In genomic region chr13:43785166-43785680, GRCh38 we compare ENCODE assay signal across 8 cellular contexts. TPM values are rescaled to one million over a fixed set of nuclear protein-coding genes. Genes with fewer than 3 reads are reported as not detected.
A peak's percentile ranks its signal among the peaks of the same experiment; 100 is the strongest.
DNase-seq lines count a peak whose midpoint lies in the region; ATAC-seq and TF ChIP-seq lines count a peak whose summit lies in the region.

No MANE protein-coding gene starts in this region.

- H3K79me2 ChIP-seq in HCT116 (ENCODE audit: insufficient read depth, low read length) = no peaks in the 10 kb centered on the region

- H3K4me2 ChIP-seq in HCT116 (ENCODE audit: low read length) = no peak overlapping the region

- H4K20me1 ChIP-seq in HCT116 (ENCODE audit: insufficient read depth) = no peaks in the 10 kb centered on the region

- TF ChIP-seq RAD21 in HCT116 (IDR thresholded peaks at IDR 0.05; ENCODE audit: low read depth) = no peak

- DNase-seq in HCT116 (ENCODE audit: low read depth, low spot score) = no peak
- DNase-seq in caudate nucleus (lab: John Stamatoyannopoulos, UW) = peak in 15 of 61 donors; percentile 3 to 63 (median 40)
- DNase-seq in KG1 (lab: John Stamatoyannopoulos, UW) = no peak
- DNase-seq in effector CD4-positive, alpha-beta T cell = no peak
- no peak for DNase-seq in GM19238 (ENCODE audit: insufficient read length, low spot score)

- H3K9ac ChIP-seq in HCT116 (ENCODE audit: low read length) (no peak overlapping the region), muscle layer of colon (ENCODE audit: low read length) (no peak overlapping the region)

- H2AFZ ChIP-seq in HCT116 (ENCODE audit: low read depth, low read length, poor library complexity, severe bottlenecking) = no peak overlapping the region

- no peaks in the 10 kb centered on the region for H3K9me2 ChIP-seq in HCT116 (ENCODE audit: insufficient read depth)

- H3K27me3 ChIP-seq in HCT116 (ENCODE audit: insufficient read depth, low read length) (peaks cover 9% of the 10 kb centered on the region; the same call in 1 of the 2 replicates), muscle layer of colon (ENCODE audit: control insufficient read depth in 1 of 2, insufficient read depth in 2 of 2, low read length in 2 of 2) (no peaks in the 10 kb centered on the region)

- TF ChIP-seq CTCF in 22Rv1 (IDR thresholded peaks at IDR 0.05) (no peak), HCT116 (IDR thresholded peaks at IDR 0.05 in 2 of 3, conservative IDR thresholded peaks at IDR 0.05 in 1 of 3; ENCODE audit: borderline replicate concordance in 1 of 3, insufficient read depth in 1 of 3, low read depth in 2 of 3, low read length in 2 of 3) (no peak)

- BruUV-seq in HCT116 (replicated peaks; lab: Mats Ljungman, UMichigan) = TSS peak; percentile 44

- POLR2A ChIA-PET in HCT116 (lab: Charles Lee) = no interaction called here

- TF ChIP-seq POLR2A in HCT116 (IDR thresholded peaks at IDR 0.05; ENCODE audit: borderline replicate concordance, extremely low read depth, insufficient read depth, insufficient read length) = no peak

- H3K36me3 ChIP-seq in HCT116 (ENCODE audit: control insufficient read depth in 1 of 2, insufficient read depth in 2 of 2, low read length in 2 of 2) (no peaks in the 10 kb centered on the region), muscle layer of colon (ENCODE audit: insufficient read depth, low read length) (no peaks in the 10 kb centered on the region)

- intact Hi-C loops in HCT116 (cut with micrococcal nuclease) = no loop called here

- ATAC-seq in HCT116 (no peak), HG03139 (IDR thresholded peaks at IDR 0.05; ENCODE audit: unreplicated experiment) (no peak)

- no peaks in the 10 kb centered on the region for H3K9me3 ChIP-seq in HCT116 (ENCODE audit: control insufficient read depth in 1 of 2, insufficient read depth in 1 of 2, low read depth in 1 of 2, low read length in 2 of 2)
- no peaks in the 10 kb centered on the region for H3K9me3 ChIP-seq in muscle layer of colon (ENCODE audit: low read length)

- H3K4me1 ChIP-seq in HCT116 (ENCODE audit: control insufficient read depth in 1 of 2, insufficient read depth in 2 of 2, low read length in 2 of 2) (peaks cover 0 to 25% of the 10 kb centered on the region in 2 experiments; a peak in 2 of 4 replicates), muscle layer of colon (ENCODE audit: insufficient read depth, low read length) (peaks cover 6% of the 10 kb centered on the region)

- peak overlapping the region; percentile 61 for H3K27ac ChIP-seq in 22Rv1
- no peak overlapping the region for H3K27ac ChIP-seq in HCT116 (ENCODE audit: low read depth, low read length)
- peak overlapping the region; percentile 50 for H3K27ac ChIP-seq in caudate nucleus (ENCODE audit: low read depth, low read length)
- peak overlapping the region; percentile 53 for H3K27ac ChIP-seq in muscle layer of colon (ENCODE audit: low read depth, low read length)

- RAD21 ChIA-PET in HCT116 (lab: Charles Lee; ENCODE audit: low non-redundant PET in 1 of 2, low total read pairs in 2 of 2, uncharacterized antibody in 2 of 2, unreplicated experiment in 2 of 2) = no interaction called here

- H3K4me3 ChIP-seq in HCT116 (replicated peaks in 1 of 2; ENCODE audit: low read depth in 1 of 2, low read length in 2 of 2) = no peak overlapping the region
- peak overlapping the region; percentile 16 to 66 for H3K4me3 ChIP-seq in muscle layer of colon (ENCODE audit: low read depth in 1 of 2, low read length in 2 of 2)

- CTCF ChIA-PET in HCT116 (lab: Charles Lee) = no interaction called here

TF ChIP-seq in HCT116, 20 proteins besides CTCF, POLR2A, EP300 and RAD21:
- TF ChIP-seq EGR1 (IDR thresholded peaks at IDR 0.05; ENCODE audit: low read depth) (no peak), POLR2AphosphoS5 (IDR thresholded peaks at IDR 0.05; ENCODE audit: low read depth, low read length) (no peak), EZH2 (IDR thresholded peaks at IDR 0.05) (no peak), MAX (IDR thresholded peaks at IDR 0.05) (no peak), EZH2phosphoT487 (IDR thresholded peaks at IDR 0.05; ENCODE audit: borderline replicate concordance) (no peak), ZBTB33 (IDR thresholded peaks at IDR 0.05; ENCODE audit: extremely low read depth, insufficient replicate concordance, low read length) (no peak), ZFX (IDR thresholded peaks at IDR 0.05) (no peak), CEBPB (IDR thresholded peaks at IDR 0.05; ENCODE audit: low read depth) (no peak), SIN3A (IDR thresholded peaks at IDR 0.05; ENCODE audit: low read depth) (no peak), ATF3 (IDR thresholded peaks at IDR 0.05) (no peak), ELF1 (IDR thresholded peaks at IDR 0.05; ENCODE audit: borderline replicate concordance, low read depth) (no peak)

RNA-seq across cellular contexts. Expression of gene ENOX1, which starts 1.5 kb away (rescaled TPM):
- 4.5 TPM for total RNA-seq in HCT116 (2021; ENCODE audit: unreplicated experiment)
- polyA plus RNA-seq in HCT116 (2012) = 2.0 and 2.8 TPM in 2 replicates

Comparison
In these comparisons a context has a peak if more than half of its experiments do, and no peak if none do; other contexts are left out.
1. H3K4me3 ChIP-seq: peak in muscle layer of colon (2 of 2); none in HCT116 (0 of 2).